8 cellular contexts compared by ENCODE assay signal in genomic region chrX:120629667-120630537, GRCh38. TPM values are rescaled to one million over a fixed set of nuclear protein-coding genes. Genes with fewer than 3 reads are reported as not detected.
DNase-seq lines count a peak whose midpoint lies in the region; ATAC-seq, FAIRE-seq and TF ChIP-seq lines count a peak whose summit lies in the region.

C1GALT1C1 (minus strand) TSS chrX:120630054; CDS start chrX:120627166, 2,888 bp downstream.

- no peaks in the 10 kb centered on the region for H3K9me3 ChIP-seq in OCI-LY7 (ENCODE audit: low read length)
- H3K9me3 ChIP-seq in mononuclear cell (ENCODE audit: low read depth, low read length), result no peaks in the 10 kb centered on the region

- H3K9me2 ChIP-seq in OCI-LY7 (ENCODE audit: insufficient read depth, low read length), result no peaks in the 10 kb centered on the region

- intact Hi-C loops in OCI-LY7 (cut with micrococcal nuclease; ENCODE audit: unreplicated experiment), result loop anchor here (2.0 kb wide), 2 partner anchors 25 to 123 kb away; partner anchors contain the start of gene MCTS1

- DNase-seq in D721Med (ENCODE audit: insufficient read length, low spot score) (peak; percentile 17), HuH-7.5 (ENCODE audit: low spot score) (peak; percentile 45), OCI-LY7 (ENCODE audit: low spot score) (peak; percentile 94), activated T-cell treated with anti-CD3 and anti-CD28 coated beads for 24 hours (ENCODE audit: low read depth) (peak; percentile 83), epithelial cell of esophagus (ENCODE audit: low read depth) (peak; percentile 93)
- peak; percentile 70 to 77 for DNase-seq in stimulated activated CD8-positive, alpha-beta memory T cell treated with anti-CD3 and anti-CD28 coated beads, Interleukin-4, amount 100 ng/mL, for 1 hour (ENCODE audit: low read depth in 2 of 2, low spot score in 1 of 2)

- H3K27me3 ChIP-seq in mononuclear cell (ENCODE audit: insufficient read depth, low read length), result no peaks in the 10 kb centered on the region

- BruUV-seq in OCI-LY7 (replicated peaks; lab: Mats Ljungman, UMichigan), result no TSS peak

- no peaks in the 10 kb centered on the region for H4K20me1 ChIP-seq in OCI-LY7 (ENCODE audit: insufficient read depth, low read length)

- H3K4me1 ChIP-seq in OCI-LY7 (ENCODE audit: insufficient read depth, low read length, poor library complexity, severe bottlenecking) (peaks cover 41% of the 10 kb centered on the region), mononuclear cell (ENCODE audit: insufficient read depth, low read length) (peaks cover 22% of the 10 kb centered on the region)

- CTCF ChIA-PET in OCI-LY7 (lab: Charles Lee; ENCODE audit: unreplicated experiment), result no interaction called here

- no peak for FAIRE-seq in D721Med (lab: Jason Lieb, UNC)

- H2AFZ ChIP-seq in OCI-LY7 (ENCODE audit: low read length), result peak within 1 kb of the TSS; percentile 51; the same call in 1 of the 2 replicates

- H3K36me3 ChIP-seq in OCI-LY7 (ENCODE audit: insufficient read depth, low read length), result peaks cover 3% of the 10 kb centered on the region; the same call in 1 of the 2 replicates

- TF ChIP-seq CTCF in D721Med (IDR thresholded peaks at IDR 0.05; ENCODE audit: insufficient read depth, missing control alignments) (no peak), OCI-LY7 (conservative IDR thresholded peaks at IDR 0.05; ENCODE audit: low read length) (peak; percentile 51), epithelial cell of esophagus (IDR thresholded peaks at IDR 0.05; ENCODE audit: insufficient read depth, low read depth, low read length, missing control alignments) (no peak)

- H3K79me2 ChIP-seq in OCI-LY7 (ENCODE audit: insufficient read depth, low read depth, low read length), result peaks cover 40% of the 10 kb centered on the region

- peak within 1 kb of the TSS; percentile 81 for H3K27ac ChIP-seq in OCI-LY7 (ENCODE audit: low read depth, low read length, poor library complexity, severe bottlenecking)

- H3K4me2 ChIP-seq in OCI-LY7 (ENCODE audit: low read length), result peak within 1 kb of the TSS; percentile 92

- ATAC-seq in GM21526 (IDR thresholded peaks at IDR 0.05; ENCODE audit: low FRiP score, unreplicated experiment), result peak; percentile 95

- peak within 1 kb of the TSS; percentile 74 for H3K4me3 ChIP-seq in OCI-LY7 (ENCODE audit: low read depth, low read length, poor library complexity, severe bottlenecking)
- peak within 1 kb of the TSS; percentile 68 for H3K4me3 ChIP-seq in epithelial cell of esophagus (ENCODE audit: low read length)
- H3K4me3 ChIP-seq in mononuclear cell (ENCODE audit: low read length), result peak within 1 kb of the TSS; percentile 80

- POLR2A ChIA-PET in OCI-LY7 (lab: Charles Lee), result interaction anchor here (0.6 to 1.6 kb wide), 3 partner anchors 45 to 380 kb away, joined by 3 to 5 read pairs (median 4); no protein-coding TSS in a partner anchor

RNA-seq across cellular contexts. Expression of gene C1GALT1C1, which starts in this region (rescaled TPM):
- total RNA-seq in OCI-LY7 (2014; rRNA removed; shearing (Covaris generic)), result 16.5 and 16.8 TPM in 2 replicates
- total RNA-seq in OCI-LY7 (2022) (10.9 and 11.8 TPM in 2 replicates), mononuclear cell (8.4 TPM)

Comparison
In these comparisons a context has a peak if more than half of its experiments do, and no peak if none do; other contexts are left out.
1. Peak in every context shown above with its lines: DNase-seq, ATAC-seq, H3K4me3 ChIP-seq and H3K27ac ChIP-seq.
2. DNase-seq: peak in every context shown above with its lines; median percentile 94 in OCI-LY7; 93 in epithelial cell of esophagus; 83 in activated T-cell treated with anti-CD3 and anti-CD28 coated beads for 24 hours; 74 in stimulated activated CD8-positive, alpha-beta memory T cell treated with anti-CD3 and anti-CD28 coated beads, Interleukin-4, amount 100 ng/mL, for 1 hour; 45 in HuH-7.5; 17 in D721Med.